In genomic region chr1:174005032-174005431, GRCh38 we compare ENCODE assay signal across 8 cellular contexts. TPM values are rescaled to one million over a fixed set of nuclear protein-coding genes. Genes with fewer than 3 reads are reported as not detected.
DNase-seq lines count a peak whose midpoint lies in the region; ATAC-seq and FAIRE-seq lines count a peak whose summit lies in the region.

No MANE protein-coding gene starts in this region.

- no peak overlapping the region for H3K27ac Mint-ChIP-seq in naive thymus-derived CD8-positive, alpha-beta T cell

- H3K27me3 Mint-ChIP-seq in naive thymus-derived CD8-positive, alpha-beta T cell: no peaks in the 10 kb centered on the region

- FAIRE-seq in urothelium cell line (lab: Jason Lieb, UNC): no peak

- peaks cover 18 to 77% (median 68%) of the 10 kb centered on the region in 4 donors for H3K4me1 Mint-ChIP-seq in naive thymus-derived CD8-positive, alpha-beta T cell

- ATAC-seq in GM19467 (IDR thresholded peaks at IDR 0.05; ENCODE audit: unreplicated experiment) (peak; percentile 97), HG03457 (IDR thresholded peaks at IDR 0.05; ENCODE audit: unreplicated experiment) (peak; percentile 84)
- no peak for ATAC-seq in naive thymus-derived CD8-positive, alpha-beta T cell

- DNase-seq in DMS153 treated with DMSO at 0.1 percent for 48 hours (lab: John Stamatoyannopoulos, UW; ENCODE audit: unreplicated experiment): peak; percentile 25
- peak; percentile 76 for DNase-seq in epidermal melanocyte (ENCODE audit: insufficient read length, low spot score)
- no peak for DNase-seq in urothelium cell line (ENCODE audit: low spot score)
- no peak for DNase-seq in NCI-H510A treated with DMSO at 0.1 percent for 48 hours (lab: John Stamatoyannopoulos, UW)
- DNase-seq in activated CD4-positive, alpha-beta T cell treated with anti-CD3 and anti-CD28 coated beads, Interleukin-2, amount 50 U/mL, for 48 hours: no peak
- no peak for DNase-seq in naive thymus-derived CD8-positive, alpha-beta T cell

- POLR2A ChIA-PET in naive thymus-derived CD8-positive, alpha-beta T cell (lab: Charles Lee): interaction anchor here (0.6 kb wide), 1 partner anchor 80 kb away, joined by 3 read pairs; no protein-coding TSS in a partner anchor

- no peaks in the 10 kb centered on the region for H3K9me3 Mint-ChIP-seq in naive thymus-derived CD8-positive, alpha-beta T cell

- H3K4me3 Mint-ChIP-seq in naive thymus-derived CD8-positive, alpha-beta T cell: no peak overlapping the region

- H3K36me3 Mint-ChIP-seq in naive thymus-derived CD8-positive, alpha-beta T cell: peaks cover 0 to 24% (median 4%) of the 10 kb centered on the region in 3 donors

RNA-seq across cellular contexts. Expression of gene RC3H1, which starts 17.1 kb away (rescaled TPM):
- 10 to 100 TPM; 52.9 to 56.8 TPM for total RNA-seq in naive thymus-derived CD8-positive, alpha-beta T cell
- polyA plus RNA-seq in naive thymus-derived CD8-positive, alpha-beta T cell: 1 to 10 TPM; 5.1 to 7.2 (median 5.2) TPM

Comparison
In these comparisons a context has a peak if more than half of its experiments do, and no peak if none do; other contexts are left out.
1. DNase-seq: peak in DMS153 treated with DMSO at 0.1 percent for 48 hours (single experiment) and epidermal melanocyte (single experiment); none in urothelium cell line (single experiment), NCI-H510A treated with DMSO at 0.1 percent for 48 hours (single experiment), activated CD4-positive, alpha-beta T cell treated with anti-CD3 and anti-CD28 coated beads, Interleukin-2, amount 50 U/mL, for 48 hours (0 of 2) and naive thymus-derived CD8-positive, alpha-beta T cell (0 of 10).
2. ATAC-seq: peak in GM19467 (single experiment) and HG03457 (single experiment); none in naive thymus-derived CD8-positive, alpha-beta T cell (0 of 2).